ENCODE assay signal across 17 cellular contexts in genomic region chr4:172055046-172055445, GRCh38.
A peak's percentile ranks its signal among the peaks of the same experiment; 100 is the strongest.
DNase-seq lines count a peak whose midpoint lies in the region; ATAC-seq and TF ChIP-seq lines count a peak whose summit lies in the region.
"Had no signal": no experiment of that assay in that cellular context is flagged by ENCODE, and none has a peak within 500 bp of the region (broad histone marks: within the 10 kb centered on the region; RNA-seq: fewer than 3 reads in every experiment).

No MANE protein-coding gene starts in this region.

- no peaks in the 10 kb centered on the region for H3K27me3 ChIP-seq in stomach
- H3K27me3 ChIP-seq in CD4-positive, alpha-beta memory T cell (ENCODE audit: insufficient read depth, low read length): no peaks in the 10 kb centered on the region
- H3K27me3 ChIP-seq: BE2C had no signal

- H3K9me3 Mint-ChIP-seq in CD4-positive, alpha-beta memory T cell: peaks cover 2 to 13% (median 6%) of the 10 kb centered on the region in 8 donors
- no peaks in the 10 kb centered on the region for H3K9me3 Mint-ChIP-seq in activated CD8-positive, alpha-beta T cell treated with anti-CD3 and anti-CD28 coated beads, Interleukin-2, amount 10 ng/mL, durations not matched to agents 7 days and 5 days (ENCODE audit: insufficient read depth)

- no peak overlapping the region for H3K4me3 ChIP-seq in stomach
- H3K4me3 ChIP-seq in CD4-positive, alpha-beta memory T cell (ENCODE audit: low read length in 2 of 2): no peak overlapping the region

- no peaks in the 10 kb centered on the region for H3K4me1 ChIP-seq in stomach
- no peaks in the 10 kb centered on the region for H3K4me1 ChIP-seq in CD4-positive, alpha-beta memory T cell (ENCODE audit: insufficient read depth, low read length)
- H3K4me1 ChIP-seq: BE2C had no signal

- TF ChIP-seq POLR2A in stomach (IDR thresholded peaks at IDR 0.05): no peak

- H3K36me3 Mint-ChIP-seq in CD4-positive, alpha-beta memory T cell: no peaks in the 10 kb centered on the region
- H3K36me3 Mint-ChIP-seq in activated CD8-positive, alpha-beta T cell treated with anti-CD3 and anti-CD28 coated beads, Interleukin-2, amount 10 ng/mL, durations not matched to agents 7 days and 5 days (ENCODE audit: low read depth): no peaks in the 10 kb centered on the region

- H3K4me3 Mint-ChIP-seq in CD4-positive, alpha-beta memory T cell: no peak overlapping the region
- no peak overlapping the region for H3K4me3 Mint-ChIP-seq in activated CD8-positive, alpha-beta T cell treated with anti-CD3 and anti-CD28 coated beads, Interleukin-2, amount 10 ng/mL, durations not matched to agents 7 days and 5 days
- H3K4me3 Mint-ChIP-seq: activated CD4-positive, alpha-beta memory T cell treated with anti-CD3 and anti-CD28 coated beads, Interleukin-2, amount 10 ng/mL, durations not matched to agents 7 days and 5 days; neural crest cell had no signal

- DNase-seq in stomach (no peak), mucosa of gallbladder (ENCODE audit: low spot score) (no peak)
- no peak for DNase-seq in CD4-positive, alpha-beta memory T cell
- DNase-seq in activated CD8-positive, alpha-beta T cell treated with anti-CD3 and anti-CD28 coated beads, Interleukin-2, amount 10 ng/mL, durations not matched to agents 7 days and 5 days: no peak
- DNase-seq: activated CD4-positive, alpha-beta memory T cell treated with anti-CD3 and anti-CD28 coated beads, Interleukin-2, amount 10 ng/mL, durations not matched to agents 7 days and 5 days; activated naive CD4-positive, alpha-beta T cell; BE2C; NCI-H345; substantia nigra; T-helper 9 cell had no signal

- H3K9me3 ChIP-seq in stomach: no peaks in the 10 kb centered on the region
- no peaks in the 10 kb centered on the region for H3K9me3 ChIP-seq in CD4-positive, alpha-beta memory T cell (ENCODE audit: control insufficient read depth in 1 of 2, low read length in 2 of 2)
- H3K9me3 ChIP-seq: BE2C had no signal

- TF ChIP-seq CTCF in stomach (IDR thresholded peaks at IDR 0.05): no peak

- no peaks in the 10 kb centered on the region for H3K36me3 ChIP-seq in stomach
- no peaks in the 10 kb centered on the region for H3K36me3 ChIP-seq in CD4-positive, alpha-beta memory T cell (ENCODE audit: insufficient read depth, low read length)
- H3K36me3 ChIP-seq: BE2C had no signal

- intact Hi-C loops in stomach (cut with DNase I; ENCODE audit: low total_unique reads): no loop called here
- intact Hi-C loops in CD4-positive, alpha-beta memory T cell (cut with micrococcal nuclease): no loop called here

- no peak for TF ChIP-seq EP300 in stomach (IDR thresholded peaks at IDR 0.05)

- no peaks in the 10 kb centered on the region for H3K4me1 Mint-ChIP-seq in CD4-positive, alpha-beta memory T cell
- no peaks in the 10 kb centered on the region for H3K4me1 Mint-ChIP-seq in activated CD8-positive, alpha-beta T cell treated with anti-CD3 and anti-CD28 coated beads, Interleukin-2, amount 10 ng/mL, durations not matched to agents 7 days and 5 days (ENCODE audit: low read depth)
- H3K4me1 Mint-ChIP-seq: activated CD4-positive, alpha-beta memory T cell treated with anti-CD3 and anti-CD28 coated beads, Interleukin-2, amount 10 ng/mL, durations not matched to agents 7 days and 5 days had no signal

- WGBS in stomach, 5 donors: 80 to 97% (median 93%) methylated on average over 1 of the region's 1 CpG

- ATAC-seq in GM18519 (IDR thresholded peaks at IDR 0.05; ENCODE audit: low FRiP score, unreplicated experiment) (peak; percentile 88), GM21447 (IDR thresholded peaks at IDR 0.05; ENCODE audit: unreplicated experiment) (peak; percentile 95), HG02943 (IDR thresholded peaks at IDR 0.05; ENCODE audit: low read depth, unreplicated experiment) (peak; percentile 64), HG03565 (IDR thresholded peaks at IDR 0.05; ENCODE audit: unreplicated experiment) (peak; percentile 88)
- ATAC-seq in activated CD8-positive, alpha-beta T cell treated with anti-CD3 and anti-CD28 coated beads, Interleukin-2, amount 10 ng/mL, durations not matched to agents 7 days and 5 days: no peak
- ATAC-seq: left lobe of liver had no signal

- no peaks in the 10 kb centered on the region for H3K27me3 Mint-ChIP-seq in CD4-positive, alpha-beta memory T cell
- H3K27me3 Mint-ChIP-seq in activated CD8-positive, alpha-beta T cell treated with anti-CD3 and anti-CD28 coated beads, Interleukin-2, amount 10 ng/mL, durations not matched to agents 7 days and 5 days (ENCODE audit: low read depth): no peaks in the 10 kb centered on the region
- H3K27me3 Mint-ChIP-seq: activated CD4-positive, alpha-beta memory T cell treated with anti-CD3 and anti-CD28 coated beads, Interleukin-2, amount 10 ng/mL, durations not matched to agents 7 days and 5 days had no signal

- H3K27ac Mint-ChIP-seq in CD4-positive, alpha-beta memory T cell: no peak overlapping the region
- no peak overlapping the region for H3K27ac Mint-ChIP-seq in activated CD8-positive, alpha-beta T cell treated with anti-CD3 and anti-CD28 coated beads, Interleukin-2, amount 10 ng/mL, durations not matched to agents 7 days and 5 days
- H3K27ac Mint-ChIP-seq: activated CD4-positive, alpha-beta memory T cell treated with anti-CD3 and anti-CD28 coated beads, Interleukin-2, amount 10 ng/mL, durations not matched to agents 7 days and 5 days had no signal

- CTCF ChIA-PET in CD4-positive, alpha-beta memory T cell (lab: Charles Lee; ENCODE audit: partially characterized antibody): no interaction called here
- CTCF ChIA-PET in activated CD8-positive, alpha-beta T cell treated with anti-CD3 and anti-CD28 coated beads, Interleukin-2, amount 10 ng/mL, durations not matched to agents 7 days and 5 days (lab: Charles Lee): no interaction called here

- POLR2A ChIA-PET in CD4-positive, alpha-beta memory T cell (lab: Charles Lee; ENCODE audit: partially characterized antibody): no interaction called here
- POLR2A ChIA-PET in activated CD8-positive, alpha-beta T cell treated with anti-CD3 and anti-CD28 coated beads, Interleukin-2, amount 10 ng/mL, durations not matched to agents 7 days and 5 days (lab: Charles Lee): no interaction called here

- no peak overlapping the region for H3K27ac ChIP-seq in stomach
- no peak overlapping the region for H3K27ac ChIP-seq in CD4-positive, alpha-beta memory T cell (ENCODE audit: low read depth, low read length)
- H3K27ac ChIP-seq: RWPE1 had no signal
